In genomic region chr7:112052507-112052906, GRCh38 we compare ENCODE assay signal across 28 cellular contexts.
"Had no signal": no experiment of that assay in that cellular context is flagged by ENCODE, and none has a peak within 500 bp of the region (broad histone marks: within the 10 kb centered on the region; RNA-seq: fewer than 3 reads in every experiment).

No MANE protein-coding gene starts in this region.

- H3K27me3 Mint-ChIP-seq: activated CD8-positive, alpha-beta T cell treated with anti-CD3 and anti-CD28 coated beads for 36 hours; activated naive CD8-positive, alpha-beta T cell; activated T-helper 17 cell treated with anti-CD3 and anti-CD28 coated beads, Interleukin-2, amount 50 U/mL, for 72 hours; T-helper 17 cell had no signal

- H3K27ac Mint-ChIP-seq: activated B cell treated with CpG ODN at 0.5 μM for 24 hours; activated CD8-positive, alpha-beta T cell treated with anti-CD3 and anti-CD28 coated beads for 36 hours; activated naive CD8-positive, alpha-beta T cell; activated T-helper 17 cell treated with anti-CD3 and anti-CD28 coated beads, Interleukin-2, amount 50 U/mL, for 72 hours; endodermal cell; T-helper 17 cell; T-helper 2 cell treated with Interferon-gamma antibody and Interleukin-4, amounts not matched to agents 5 μg/mL and 100 μg/mL, for 36 hours had no signal

- H3K27me3 ChIP-seq: brain microvascular endothelial cell, colonic mucosa, dorsolateral prefrontal cortex had no signal

- H3K9me3 Mint-ChIP-seq: activated B cell treated with CpG ODN at 0.5 μM for 24 hours; activated CD8-positive, alpha-beta T cell treated with anti-CD3 and anti-CD28 coated beads for 36 hours; activated T-cell treated with anti-CD3 and anti-CD28 coated beads, Interleukin-2, amount 50 U/mL, for 4 hours; activated T-helper 17 cell treated with anti-CD3 and anti-CD28 coated beads, Interleukin-2, amount 50 U/mL, for 72 hours; T-helper 2 cell treated with Interferon-gamma antibody and Interleukin-4, amounts not matched to agents 5 μg/mL and 100 μg/mL, for 36 hours had no signal

- H3K9me3 ChIP-seq: colonic mucosa had no signal

- H3K36me3 ChIP-seq: brain microvascular endothelial cell, colonic mucosa, WERI-Rb-1 had no signal

- H3K4me1 Mint-ChIP-seq: activated B cell treated with CpG ODN at 0.5 μM for 24 hours; activated T-helper 17 cell treated with anti-CD3 and anti-CD28 coated beads, Interleukin-2, amount 50 U/mL, for 72 hours; T-helper 17 cell had no signal

- H3K4me3 ChIP-seq: colonic mucosa, dorsolateral prefrontal cortex had no signal

- H3K4me3 Mint-ChIP-seq: activated B cell treated with CpG ODN at 0.5 μM for 24 hours; activated CD8-positive, alpha-beta T cell treated with anti-CD3 and anti-CD28 coated beads for 36 hours; activated naive CD8-positive, alpha-beta T cell; activated T-cell treated with anti-CD3 and anti-CD28 coated beads, Interleukin-2, amount 50 U/mL, for 4 hours; activated T-helper 17 cell treated with anti-CD3 and anti-CD28 coated beads, Interleukin-2, amount 50 U/mL, for 72 hours; endodermal cell; T-helper 17 cell; T-helper 2 cell treated with Interferon-gamma antibody and Interleukin-4, amounts not matched to agents 5 μg/mL and 100 μg/mL, for 36 hours had no signal

- ATAC-seq: activated CD4-positive, CD25-positive, alpha-beta regulatory T cell treated with anti-CD3 and anti-CD28 coated beads, Interleukin-2, amount 50 U/mL, for 24 hours; activated CD8-positive, alpha-beta T cell treated with anti-CD3 and anti-CD28 coated beads for 36 hours; activated T-cell treated with anti-CD3 and anti-CD28 coated beads, Interleukin-2, amount 50 U/mL, for 4 hours; activated T-helper 17 cell treated with anti-CD3 and anti-CD28 coated beads, Interleukin-2, amount 50 U/mL, for 72 hours; esophagus mucosa; T-helper 17 cell had no signal

- H3K27ac ChIP-seq: brain microvascular endothelial cell, colonic mucosa, WERI-Rb-1 had no signal

- H3K4me1 ChIP-seq: colonic mucosa had no signal

- DNase-seq: activated B cell treated with CpG ODN at 0.5 μM for 24 hours; activated CD4-positive, alpha-beta T cell treated with anti-CD3 and anti-CD28 coated beads for 48 hours; activated CD4-positive, alpha-beta T cell treated with anti-CD3 and anti-CD28 coated beads, Interleukin-2, amount 50 U/mL, for 1 hour; activated CD4-positive, alpha-beta T cell treated with anti-CD3 and anti-CD28 coated beads, Interleukin-2, amount 50 U/mL, for 48 hours; activated CD8-positive, alpha-beta memory T cell treated with anti-CD3 and anti-CD28 coated beads for 24 hours; activated CD8-positive, alpha-beta T cell treated with anti-CD3 and anti-CD28 coated beads for 36 hours; activated effector memory CD4-positive, alpha-beta T cell treated with Interleukin-2 at 50 U/mL for 16 hours; activated gamma-delta T cell treated with Interleukin-2 at 50 U/mL for 16 hours; activated naive CD4-positive, alpha-beta T cell treated with anti-CD3 and anti-CD28 coated beads, Interleukin-2, amount 50 U/mL, for 16 hours; activated naive CD4-positive, alpha-beta T cell treated with Interleukin-2 at 50 U/mL for 16 hours; activated T-cell treated with anti-CD3 and anti-CD28 coated beads, Interleukin-2, amount 50 U/mL, for 4 hours; amniotic stem cell; anterior cingulate cortex; brain microvascular endothelial cell; caudate nucleus; colonic mucosa; dorsolateral prefrontal cortex; effector memory CD4-positive, alpha-beta T cell; endodermal cell; head of caudate nucleus; T-helper 17 cell; T1000; WERI-Rb-1 had no signal

- H3K36me3 Mint-ChIP-seq: activated naive CD8-positive, alpha-beta T cell had no signal
